ENCODE assay signal across 1 cellular context in the genomic region with DNA sequence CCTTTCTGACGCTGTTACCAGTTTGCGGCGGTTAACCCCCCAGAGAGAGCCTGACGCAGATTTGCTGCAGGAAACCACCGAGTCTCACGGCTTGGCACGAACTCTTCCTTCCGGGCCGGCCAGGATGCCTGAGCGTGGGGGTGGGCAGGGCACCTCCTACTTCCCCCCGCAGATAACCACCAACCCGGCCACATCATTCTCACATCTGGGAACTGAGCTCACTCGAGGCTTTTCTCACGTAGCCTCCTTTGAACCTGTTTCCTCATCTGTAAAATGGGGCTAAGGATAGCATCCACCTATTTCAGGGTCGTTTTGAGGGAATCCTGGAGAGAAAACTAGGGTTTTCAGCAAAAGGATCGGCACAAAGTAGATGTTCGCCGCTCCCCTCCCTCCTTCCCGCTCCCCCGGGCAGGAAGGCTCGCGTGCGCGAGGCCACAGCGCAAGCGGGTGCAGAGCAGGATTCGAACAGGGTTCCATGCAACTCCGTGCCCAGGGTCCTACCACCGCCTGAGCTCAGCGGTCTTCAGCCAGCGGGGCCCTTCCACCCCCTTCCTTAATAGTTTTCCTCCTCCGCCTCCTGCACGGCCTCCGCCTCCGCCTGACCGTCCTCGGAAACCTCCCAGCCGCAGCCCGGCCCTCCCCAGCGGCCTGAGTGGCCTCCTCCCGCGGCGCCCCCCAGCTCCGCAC.
TF ChIP-seq lines count a peak whose summit lies in the region.

No MANE protein-coding gene starts in this region.

TF ChIP-seq in K562, 482 proteins besides CTCF, POLR2A, EP300 and RAD21 (continued from another document and continues in another):
- TF ChIP-seq RBM34 (IDR thresholded peaks at IDR 0.05; ENCODE audit: borderline replicate concordance, insufficient read depth, low read length) (no peak), PHF20 (IDR thresholded peaks at IDR 0.05; ENCODE audit: partially characterized antibody) (peak; percentile 54), ZFP1 (CRISPR knock-in tag; IDR thresholded peaks at IDR 0.05) (no peak), KAT7 (CRISPR knock-in tag; IDR thresholded peaks at IDR 0.05; ENCODE audit: borderline replicate concordance) (peak; percentile 99), ZNF232 (CRISPR knock-in tag; IDR thresholded peaks at IDR 0.05) (peak; percentile 37; the same call in 1 of the 2 replicates), HIVEP1 (CRISPR knock-in tag; IDR thresholded peaks at IDR 0.05) (0 out of 2 replicates have a peak, but pooled peaks have one; percentile 66), YBX1 (IDR thresholded peaks at IDR 0.05) (no peak), ZBTB7A (IDR thresholded peaks at IDR 0.05; ENCODE audit: borderline replicate concordance, control insufficient read depth, low read depth, low read length) (peak; percentile 18), XRCC4 (IDR thresholded peaks at IDR 0.05; ENCODE audit: extremely low read depth, insufficient read depth, insufficient read length) (no peak), ZNF589 (CRISPR knock-in tag; IDR thresholded peaks at IDR 0.05; ENCODE audit: low read depth) (peak; percentile 90; the same call in 1 of the 2 replicates), ZNF431 (CRISPR knock-in tag; IDR thresholded peaks at IDR 0.05) (no peak; the same call in 1 of the 2 replicates), NFIC (IDR thresholded peaks at IDR 0.05) (peak; percentile 72), ARID2 (IDR thresholded peaks at IDR 0.05) (0 out of 2 replicates have a peak, but pooled peaks have one; percentile 9), SAFB (IDR thresholded peaks at IDR 0.05; ENCODE audit: borderline replicate concordance, low read depth, low read length) (no peak), HMG20B (CRISPR knock-in tag; IDR thresholded peaks at IDR 0.05) (peak; percentile 78; the same call in 1 of the 2 replicates), KDM5B (IDR thresholded peaks at IDR 0.05; ENCODE audit: insufficient replicate concordance, low read depth, low read length) (peak; percentile 91), JUND (IDR thresholded peaks at IDR 0.05; ENCODE audit: borderline replicate concordance, low read depth, low read length) (peak; percentile 63), JUND (tag; IDR thresholded peaks at IDR 0.05; ENCODE audit: borderline replicate concordance, low read depth, low read length) (peak; percentile 49; the same call in 2 of the 3 replicates), ZNF551 (CRISPR knock-in tag; IDR thresholded peaks at IDR 0.05) (no peak), TFAM (CRISPR knock-in tag; conservative IDR thresholded peaks at IDR 0.05) (no peak), SRSF9 (IDR thresholded peaks at IDR 0.05; ENCODE audit: borderline replicate concordance, low read depth, low read length) (no peak), PTBP1 (IDR thresholded peaks at IDR 0.05; ENCODE audit: low read depth, low read length) (peak; percentile 79; the same call in 1 of the 2 replicates), MXI1 (IDR thresholded peaks at IDR 0.05; ENCODE audit: low read depth, low read length) (peak; percentile 56; the same call in 1 of the 2 replicates), ZFX (CRISPR knock-in tag; IDR thresholded peaks at IDR 0.05) (peak; percentile 84), SRSF7 (optimal IDR thresholded peaks at IDR 0.05; ENCODE audit: low read depth, low read length) (no peak), ARID1B (IDR thresholded peaks at IDR 0.05) (peak; percentile 77)
- TF ChIP-seq, protein P1, sequence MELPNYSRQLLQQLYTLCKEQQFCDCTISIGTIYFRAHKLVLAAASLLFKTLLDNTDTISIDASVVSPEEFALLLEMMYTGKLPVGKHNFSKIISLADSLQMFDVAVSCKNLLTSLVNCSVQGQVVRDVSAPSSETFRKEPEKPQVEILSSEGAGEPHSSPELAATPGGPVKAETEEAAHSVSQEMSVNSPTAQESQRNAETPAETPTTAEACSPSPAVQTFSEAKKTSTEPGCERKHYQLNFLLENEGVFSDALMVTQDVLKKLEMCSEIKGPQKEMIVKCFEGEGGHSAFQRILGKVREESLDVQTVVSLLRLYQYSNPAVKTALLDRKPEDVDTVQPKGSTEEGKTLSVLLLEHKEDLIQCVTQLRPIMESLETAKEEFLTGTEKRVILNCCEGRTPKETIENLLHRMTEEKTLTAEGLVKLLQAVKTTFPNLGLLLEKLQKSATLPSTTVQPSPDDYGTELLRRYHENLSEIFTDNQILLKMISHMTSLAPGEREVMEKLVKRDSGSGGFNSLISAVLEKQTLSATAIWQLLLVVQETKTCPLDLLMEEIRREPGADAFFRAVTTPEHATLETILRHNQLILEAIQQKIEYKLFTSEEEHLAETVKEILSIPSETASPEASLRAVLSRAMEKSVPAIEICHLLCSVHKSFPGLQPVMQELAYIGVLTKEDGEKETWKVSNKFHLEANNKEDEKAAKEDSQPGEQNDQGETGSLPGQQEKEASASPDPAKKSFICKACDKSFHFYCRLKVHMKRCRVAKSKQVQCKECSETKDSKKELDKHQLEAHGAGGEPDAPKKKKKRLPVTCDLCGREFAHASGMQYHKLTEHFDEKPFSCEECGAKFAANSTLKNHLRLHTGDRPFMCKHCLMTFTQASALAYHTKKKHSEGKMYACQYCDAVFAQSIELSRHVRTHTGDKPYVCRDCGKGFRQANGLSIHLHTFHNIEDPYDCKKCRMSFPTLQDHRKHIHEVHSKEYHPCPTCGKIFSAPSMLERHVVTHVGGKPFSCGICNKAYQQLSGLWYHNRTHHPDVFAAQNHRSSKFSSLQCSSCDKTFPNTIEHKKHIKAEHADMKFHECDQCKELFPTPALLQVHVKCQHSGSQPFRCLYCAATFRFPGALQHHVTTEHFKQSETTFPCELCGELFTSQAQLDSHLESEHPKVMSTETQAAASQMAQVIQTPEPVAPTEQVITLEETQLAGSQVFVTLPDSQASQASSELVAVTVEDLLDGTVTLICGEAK (IDR thresholded peaks at IDR 0.05): peak; percentile 67; the same call in 1 of the 2 replicates
- TF ChIP-seq, protein P1 (CRISPR knock-in tag; IDR thresholded peaks at IDR 0.05): no peak
- TF ChIP-seq, protein P2, sequence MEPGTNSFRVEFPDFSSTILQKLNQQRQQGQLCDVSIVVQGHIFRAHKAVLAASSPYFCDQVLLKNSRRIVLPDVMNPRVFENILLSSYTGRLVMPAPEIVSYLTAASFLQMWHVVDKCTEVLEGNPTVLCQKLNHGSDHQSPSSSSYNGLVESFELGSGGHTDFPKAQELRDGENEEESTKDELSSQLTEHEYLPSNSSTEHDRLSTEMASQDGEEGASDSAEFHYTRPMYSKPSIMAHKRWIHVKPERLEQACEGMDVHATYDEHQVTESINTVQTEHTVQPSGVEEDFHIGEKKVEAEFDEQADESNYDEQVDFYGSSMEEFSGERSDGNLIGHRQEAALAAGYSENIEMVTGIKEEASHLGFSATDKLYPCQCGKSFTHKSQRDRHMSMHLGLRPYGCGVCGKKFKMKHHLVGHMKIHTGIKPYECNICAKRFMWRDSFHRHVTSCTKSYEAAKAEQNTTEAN (CRISPR knock-in tag; IDR thresholded peaks at IDR 0.05): peak; percentile 51; the same call in 1 of the 2 replicates
- TF ChIP-seq, protein P3, sequence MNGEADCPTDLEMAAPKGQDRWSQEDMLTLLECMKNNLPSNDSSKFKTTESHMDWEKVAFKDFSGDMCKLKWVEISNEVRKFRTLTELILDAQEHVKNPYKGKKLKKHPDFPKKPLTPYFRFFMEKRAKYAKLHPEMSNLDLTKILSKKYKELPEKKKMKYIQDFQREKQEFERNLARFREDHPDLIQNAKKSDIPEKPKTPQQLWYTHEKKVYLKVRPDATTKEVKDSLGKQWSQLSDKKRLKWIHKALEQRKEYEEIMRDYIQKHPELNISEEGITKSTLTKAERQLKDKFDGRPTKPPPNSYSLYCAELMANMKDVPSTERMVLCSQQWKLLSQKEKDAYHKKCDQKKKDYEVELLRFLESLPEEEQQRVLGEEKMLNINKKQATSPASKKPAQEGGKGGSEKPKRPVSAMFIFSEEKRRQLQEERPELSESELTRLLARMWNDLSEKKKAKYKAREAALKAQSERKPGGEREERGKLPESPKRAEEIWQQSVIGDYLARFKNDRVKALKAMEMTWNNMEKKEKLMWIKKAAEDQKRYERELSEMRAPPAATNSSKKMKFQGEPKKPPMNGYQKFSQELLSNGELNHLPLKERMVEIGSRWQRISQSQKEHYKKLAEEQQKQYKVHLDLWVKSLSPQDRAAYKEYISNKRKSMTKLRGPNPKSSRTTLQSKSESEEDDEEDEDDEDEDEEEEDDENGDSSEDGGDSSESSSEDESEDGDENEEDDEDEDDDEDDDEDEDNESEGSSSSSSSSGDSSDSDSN (IDR thresholded peaks at IDR 0.05; ENCODE audit: borderline replicate concordance in 1 of 2, low read depth in 2 of 2, low read length in 2 of 2): peak in 1 of 2 experiments; percentile 59; a peak in 2 of 4 replicates
- TF ChIP-seq, protein P4, sequence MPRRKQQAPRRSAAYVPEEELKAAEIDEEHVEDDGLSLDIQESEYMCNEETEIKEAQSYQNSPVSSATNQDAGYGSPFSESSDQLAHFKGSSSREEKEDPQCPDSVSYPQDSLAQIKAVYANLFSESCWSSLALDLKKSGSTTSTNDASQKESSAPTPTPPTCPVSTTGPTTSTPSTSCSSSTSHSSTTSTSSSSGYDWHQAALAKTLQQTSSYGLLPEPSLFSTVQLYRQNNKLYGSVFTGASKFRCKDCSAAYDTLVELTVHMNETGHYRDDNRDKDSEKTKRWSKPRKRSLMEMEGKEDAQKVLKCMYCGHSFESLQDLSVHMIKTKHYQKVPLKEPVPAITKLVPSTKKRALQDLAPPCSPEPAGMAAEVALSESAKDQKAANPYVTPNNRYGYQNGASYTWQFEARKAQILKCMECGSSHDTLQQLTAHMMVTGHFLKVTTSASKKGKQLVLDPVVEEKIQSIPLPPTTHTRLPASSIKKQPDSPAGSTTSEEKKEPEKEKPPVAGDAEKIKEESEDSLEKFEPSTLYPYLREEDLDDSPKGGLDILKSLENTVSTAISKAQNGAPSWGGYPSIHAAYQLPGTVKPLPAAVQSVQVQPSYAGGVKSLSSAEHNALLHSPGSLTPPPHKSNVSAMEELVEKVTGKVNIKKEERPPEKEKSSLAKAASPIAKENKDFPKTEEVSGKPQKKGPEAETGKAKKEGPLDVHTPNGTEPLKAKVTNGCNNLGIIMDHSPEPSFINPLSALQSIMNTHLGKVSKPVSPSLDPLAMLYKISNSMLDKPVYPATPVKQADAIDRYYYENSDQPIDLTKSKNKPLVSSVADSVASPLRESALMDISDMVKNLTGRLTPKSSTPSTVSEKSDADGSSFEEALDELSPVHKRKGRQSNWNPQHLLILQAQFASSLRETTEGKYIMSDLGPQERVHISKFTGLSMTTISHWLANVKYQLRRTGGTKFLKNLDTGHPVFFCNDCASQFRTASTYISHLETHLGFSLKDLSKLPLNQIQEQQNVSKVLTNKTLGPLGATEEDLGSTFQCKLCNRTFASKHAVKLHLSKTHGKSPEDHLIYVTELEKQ (CRISPR knock-in tag; IDR thresholded peaks at IDR 0.05): peak; percentile 65; the same call in 1 of the 2 replicates
- TF ChIP-seq, protein P5, sequence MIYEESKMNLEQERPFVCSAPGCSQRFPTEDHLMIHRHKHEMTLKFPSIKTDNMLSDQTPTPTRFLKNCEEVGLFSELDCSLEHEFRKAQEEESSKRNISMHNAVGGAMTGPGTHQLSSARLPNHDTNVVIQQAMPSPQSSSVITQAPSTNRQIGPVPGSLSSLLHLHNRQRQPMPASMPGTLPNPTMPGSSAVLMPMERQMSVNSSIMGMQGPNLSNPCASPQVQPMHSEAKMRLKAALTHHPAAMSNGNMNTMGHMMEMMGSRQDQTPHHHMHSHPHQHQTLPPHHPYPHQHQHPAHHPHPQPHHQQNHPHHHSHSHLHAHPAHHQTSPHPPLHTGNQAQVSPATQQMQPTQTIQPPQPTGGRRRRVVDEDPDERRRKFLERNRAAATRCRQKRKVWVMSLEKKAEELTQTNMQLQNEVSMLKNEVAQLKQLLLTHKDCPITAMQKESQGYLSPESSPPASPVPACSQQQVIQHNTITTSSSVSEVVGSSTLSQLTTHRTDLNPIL (CRISPR knock-in tag; IDR thresholded peaks at IDR 0.05): peak; percentile 55; the same call in 1 of the 2 replicates
- TF ChIP-seq, protein P6, sequence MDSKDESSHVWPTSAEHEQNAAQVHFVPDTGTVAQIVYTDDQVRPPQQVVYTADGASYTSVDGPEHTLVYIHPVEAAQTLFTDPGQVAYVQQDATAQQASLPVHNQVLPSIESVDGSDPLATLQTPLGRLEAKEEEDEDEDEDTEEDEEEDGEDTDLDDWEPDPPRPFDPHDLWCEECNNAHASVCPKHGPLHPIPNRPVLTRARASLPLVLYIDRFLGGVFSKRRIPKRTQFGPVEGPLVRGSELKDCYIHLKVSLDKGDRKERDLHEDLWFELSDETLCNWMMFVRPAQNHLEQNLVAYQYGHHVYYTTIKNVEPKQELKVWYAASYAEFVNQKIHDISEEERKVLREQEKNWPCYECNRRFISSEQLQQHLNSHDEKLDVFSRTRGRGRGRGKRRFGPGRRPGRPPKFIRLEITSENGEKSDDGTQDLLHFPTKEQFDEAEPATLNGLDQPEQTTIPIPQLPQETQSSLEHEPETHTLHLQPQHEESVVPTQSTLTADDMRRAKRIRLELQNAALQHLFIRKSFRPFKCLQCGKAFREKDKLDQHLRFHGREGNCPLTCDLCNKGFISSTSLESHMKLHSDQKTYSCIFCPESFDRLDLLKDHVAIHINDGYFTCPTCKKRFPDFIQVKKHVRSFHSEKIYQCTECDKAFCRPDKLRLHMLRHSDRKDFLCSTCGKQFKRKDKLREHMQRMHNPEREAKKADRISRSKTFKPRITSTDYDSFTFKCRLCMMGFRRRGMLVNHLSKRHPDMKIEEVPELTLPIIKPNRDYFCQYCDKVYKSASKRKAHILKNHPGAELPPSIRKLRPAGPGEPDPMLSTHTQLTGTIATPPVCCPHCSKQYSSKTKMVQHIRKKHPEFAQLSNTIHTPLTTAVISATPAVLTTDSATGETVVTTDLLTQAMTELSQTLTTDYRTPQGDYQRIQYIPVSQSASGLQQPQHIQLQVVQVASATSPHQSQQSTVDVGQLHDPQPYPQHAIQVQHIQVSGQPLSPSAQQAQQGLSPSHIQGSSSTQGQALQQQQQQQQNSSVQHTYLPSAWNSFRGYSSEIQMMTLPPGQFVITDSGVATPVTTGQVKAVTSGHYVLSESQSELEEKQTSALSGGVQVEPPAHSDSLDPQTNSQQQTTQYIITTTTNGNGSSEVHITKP (IDR thresholded peaks at IDR 0.05; ENCODE audit: partially characterized antibody): peak; percentile 46
